8 cellular contexts compared by ENCODE assay signal in the genomic region with DNA sequence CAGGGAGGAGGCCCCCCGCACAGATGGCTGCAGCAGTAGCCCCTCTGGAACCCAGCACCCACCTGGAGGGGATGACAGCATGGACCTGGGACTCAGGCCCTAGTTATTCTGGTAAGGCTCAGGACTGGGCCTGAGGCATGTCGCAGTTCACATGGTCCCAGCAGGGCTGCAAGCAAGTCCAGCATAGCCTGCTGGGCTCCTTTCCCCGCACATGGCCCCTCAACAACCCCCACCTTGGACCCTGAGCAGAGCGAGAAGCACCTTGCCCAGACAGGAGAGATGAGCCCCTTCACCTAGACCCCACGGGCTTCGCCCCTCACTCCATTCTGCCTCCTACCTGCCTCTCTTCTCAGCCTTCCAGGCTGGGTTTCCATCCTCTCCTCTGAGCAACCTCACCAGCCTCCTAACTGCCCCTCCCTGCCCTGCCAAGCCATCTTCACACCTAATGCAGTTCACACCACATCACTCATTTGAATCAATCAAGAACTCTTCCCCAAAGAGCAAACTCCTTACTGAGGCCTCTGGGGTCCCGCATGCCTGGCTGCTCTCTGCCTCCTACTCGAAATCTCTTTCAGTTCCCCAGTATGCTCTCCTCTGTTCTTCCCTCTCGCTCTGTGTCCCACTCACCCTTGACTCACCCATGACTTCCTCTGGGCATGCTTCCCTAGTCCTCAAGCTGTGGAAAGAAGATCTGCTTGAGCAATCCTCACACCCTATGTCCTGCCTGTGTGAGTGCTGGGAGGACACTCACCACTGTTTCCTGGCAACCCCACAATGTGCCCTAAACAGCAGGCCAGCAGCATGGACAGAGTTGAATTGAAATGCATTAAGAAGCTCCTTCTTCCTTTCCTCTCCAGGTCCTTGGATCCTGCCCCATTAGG. TPM values are rescaled to one million over a fixed set of nuclear protein-coding genes. Genes with fewer than 3 reads are reported as not detected.
A peak's percentile ranks its signal among the peaks of the same experiment; 100 is the strongest.
DNase-seq lines count a peak whose midpoint lies in the region; FAIRE-seq and TF ChIP-seq lines count a peak whose summit lies in the region.

No MANE protein-coding gene starts in this region.

- TF ChIP-seq EP300 in H1 (IDR thresholded peaks at IDR 0.05; ENCODE audit: borderline replicate concordance in 1 of 2, low read depth in 2 of 2, low read length in 2 of 2) = no peak

- no peaks in the 10 kb centered on the region for H3K9me2 ChIP-seq in PC-9 (ENCODE audit: insufficient read depth)

- peaks cover 12% of the 10 kb centered on the region; the same call in 1 of the 2 replicates for H3F3A ChIP-seq in PC-9 (ENCODE audit: insufficient read depth, low read depth)

- no peak for TF ChIP-seq POLR2A in H1 (IDR thresholded peaks at IDR 0.05; ENCODE audit: control extremely low read depth in 1 of 2, low read depth in 2 of 2, low read length in 2 of 2)

- no peak overlapping the region for H2AK5ac ChIP-seq in H1 (ENCODE audit: low read depth, low read length)

- H3K4me3 ChIP-seq in PC-9 = no peak overlapping the region
- H3K4me3 ChIP-seq in H1 (ENCODE audit: extremely low read depth in 1 of 4, insufficient read depth in 2 of 4, low read depth in 3 of 4, low read length in 4 of 4) = no peak overlapping the region
- no peak overlapping the region for H3K4me3 ChIP-seq in Caco-2 (ENCODE audit: low read depth, low read length)

- no peak for TF ChIP-seq RAD21 in H1 (IDR thresholded peaks at IDR 0.05 in 1 of 2, conservative IDR thresholded peaks at IDR 0.05 in 1 of 2; ENCODE audit: low read depth in 2 of 2, low read length in 2 of 2)

- H2AFZ ChIP-seq in PC-9 (peak overlapping the region; percentile 68; the same call in 1 of the 2 replicates), H1 (ENCODE audit: low read length) (no peak overlapping the region)

- intact Hi-C loops in PC-9 (cut with micrococcal nuclease; ENCODE audit: unreplicated experiment) (no loop called here), Caco-2 (cut with micrococcal nuclease; ENCODE audit: unreplicated experiment) (no loop called here)

- POLR2A ChIA-PET in PC-9 (lab: Charles Lee; ENCODE audit: unreplicated experiment) = no interaction called here
- POLR2A ChIA-PET in H1 (lab: Charles Lee; ENCODE audit: partially characterized antibody) = interaction anchor here (0.8 to 1.3 kb wide), 3 partner anchors 10 to 72 kb away, joined by 3 to 4 read pairs (median 3); partner anchors contain the start of gene SMPDL3B
- POLR2A ChIA-PET in Caco-2 (lab: Charles Lee) = no interaction called here

- H2BK20ac ChIP-seq in H1 (ENCODE audit: low read length) = no peak overlapping the region

- H4K5ac ChIP-seq in H1 (ENCODE audit: insufficient read length, low read depth, low read length) = no peak overlapping the region

- WGBS in H1 (ENCODE audit: extremely low coverage in 1 of 2, insufficient coverage in 1 of 2, insufficient read length in 1 of 2, insufficient replicate concordance in 2 of 2, low coverage in 1 of 2, low lambda C conversion rate in 2 of 2, missing lambda C conversion rate in 1 of 2), 2 experiments = 89% methylated on average over 9 of the region's 9 CpGs; no CpG with 5 or more reads in 1 of the 2 experiments

- DNase-seq in T-helper 1 cell (no peak), PC-9 (peak; percentile 75 to 92), H1 (ENCODE audit: low read depth in 1 of 2, low spot score in 2 of 2) (no peak), mucosa of gallbladder (ENCODE audit: low spot score) (peak; percentile 63), Caco-2 (no peak), COLO668 (lab: John Stamatoyannopoulos, UW; ENCODE audit: unreplicated experiment) (no peak), NCI-H1105 (lab: John Stamatoyannopoulos, UW) (no peak)

- H3K4me1 ChIP-seq in PC-9 (replicated peaks; ENCODE audit: insufficient read depth) (peaks cover 25% of the 10 kb centered on the region), H1 (replicated peaks in 1 of 4; ENCODE audit: control insufficient read depth in 3 of 4, insufficient read depth in 4 of 4, low read length in 3 of 4) (no peaks in the 10 kb centered on the region; a peak in 1 of 7 replicates), Caco-2 (no peaks in the 10 kb centered on the region)

- H3K27me3 Mint-ChIP-seq in T-helper 1 cell treated with Interleukin-12 subunit alpha and Interleukin-12 subunit beta and Interleukin-4 antibody, amounts not matched to agents 30 μg/mL and 1 μg/mL, for 36 hours (ENCODE audit: low read depth) = no peaks in the 10 kb centered on the region
- H3K27me3 Mint-ChIP-seq in Caco-2 (ENCODE audit: insufficient read depth, unreplicated experiment) = no peaks in the 10 kb centered on the region

- no peak overlapping the region for H4K91ac ChIP-seq in H1 (replicated peaks; ENCODE audit: insufficient read length, low read length)

- no peak overlapping the region for H3K4me3 Mint-ChIP-seq in T-helper 1 cell treated with Interleukin-12 subunit alpha and Interleukin-12 subunit beta and Interleukin-4 antibody, amounts not matched to agents 30 μg/mL and 1 μg/mL, for 36 hours
- no peak overlapping the region for H3K4me3 Mint-ChIP-seq in Caco-2 (ENCODE audit: unreplicated experiment)

- H3K79me2 ChIP-seq in PC-9 (ENCODE audit: low read depth) (no peaks in the 10 kb centered on the region), H1 (ENCODE audit: control insufficient read depth in 1 of 2, insufficient read depth in 2 of 2, low read length in 2 of 2) (no peaks in the 10 kb centered on the region)

- H3K36me3 Mint-ChIP-seq in T-helper 1 cell treated with Interleukin-12 subunit alpha and Interleukin-12 subunit beta and Interleukin-4 antibody, amounts not matched to agents 30 μg/mL and 1 μg/mL, for 36 hours (ENCODE audit: low read depth) = no peaks in the 10 kb centered on the region
- H3K36me3 Mint-ChIP-seq in Caco-2 (ENCODE audit: insufficient read depth, unreplicated experiment) = no peaks in the 10 kb centered on the region

- CTCF ChIA-PET in PC-9 (lab: Charles Lee) = no interaction called here
- CTCF ChIA-PET in H1 (lab: Charles Lee; ENCODE audit: partially characterized antibody) = no interaction called here
- CTCF ChIA-PET in Caco-2 (lab: Charles Lee) = no interaction called here

- H3K23ac ChIP-seq in H1 (ENCODE audit: insufficient read length) = no peak overlapping the region

- FAIRE-seq in H1 (lab: Jason Lieb, UNC) = no peak

- no peak overlapping the region for H2BK15ac ChIP-seq in H1 (ENCODE audit: low read length)

- no peaks in the 10 kb centered on the region for H3K27me3 ChIP-seq in PC-9 (ENCODE audit: insufficient read depth, low read depth)
- H3K27me3 ChIP-seq in H1 (replicated peaks in 1 of 4; ENCODE audit: control insufficient read depth in 3 of 4, extremely low read depth in 1 of 4, insufficient read depth in 3 of 4, low read length in 3 of 4) = no peaks in the 10 kb centered on the region
- H3K27me3 ChIP-seq in Caco-2 (replicated peaks; ENCODE audit: control insufficient read depth, insufficient read depth, low read length) = no peaks in the 10 kb centered on the region

- no peak overlapping the region for H2BK5ac ChIP-seq in H1 (ENCODE audit: low read depth, low read length)

- no peak for TF ChIP-seq CTCF in PC-9 (conservative IDR thresholded peaks at IDR 0.05)
- TF ChIP-seq CTCF in H1 (IDR thresholded peaks at IDR 0.05; ENCODE audit: control extremely low read depth in 1 of 3, insufficient read depth in 1 of 3, low read depth in 1 of 3, low read length in 3 of 3) = no peak
- TF ChIP-seq CTCF in Caco-2 (IDR thresholded peaks at IDR 0.05; ENCODE audit: insufficient read depth in 1 of 2, low read depth in 1 of 2, low read length in 1 of 2, severe bottlenecking in 1 of 2, unreplicated experiment in 1 of 2) = no peak

- H3K4me1 Mint-ChIP-seq in T-helper 1 cell treated with Interleukin-12 subunit alpha and Interleukin-12 subunit beta and Interleukin-4 antibody, amounts not matched to agents 30 μg/mL and 1 μg/mL, for 36 hours (ENCODE audit: low read depth) = peaks cover 38% of the 10 kb centered on the region
- peaks cover 6% of the 10 kb centered on the region for H3K4me1 Mint-ChIP-seq in Caco-2 (ENCODE audit: low read depth, unreplicated experiment)

- peak overlapping the region; percentile 11; the same call in 1 of the 2 replicates for H4K8ac ChIP-seq in H1 (ENCODE audit: extremely low read depth, insufficient read depth, low read length)

- H2BK120ac ChIP-seq in H1 (replicated peaks; ENCODE audit: low read depth, low read length) = no peak overlapping the region

- H3K4me2 ChIP-seq in PC-9 (peak overlapping the region; percentile 52), H1 (ENCODE audit: insufficient read depth in 1 of 2, low read depth in 2 of 2, low read length in 2 of 2) (no peak overlapping the region)

- no peak overlapping the region for H3K18ac ChIP-seq in H1 (ENCODE audit: extremely low read depth, low read length)

- H3K9me3 Mint-ChIP-seq in T-helper 1 cell treated with Interleukin-12 subunit alpha and Interleukin-12 subunit beta and Interleukin-4 antibody, amounts not matched to agents 30 μg/mL and 1 μg/mL, for 36 hours = no peaks in the 10 kb centered on the region
- H3K9me3 Mint-ChIP-seq in Caco-2 (ENCODE audit: unreplicated experiment) = no peaks in the 10 kb centered on the region

- H3K27ac Mint-ChIP-seq in T-helper 1 cell treated with Interleukin-12 subunit alpha and Interleukin-12 subunit beta and Interleukin-4 antibody, amounts not matched to agents 30 μg/mL and 1 μg/mL, for 36 hours = peak overlapping the region; percentile 79
- no peak overlapping the region for H3K27ac Mint-ChIP-seq in Caco-2 (ENCODE audit: unreplicated experiment)

- no peak overlapping the region for H3K9ac ChIP-seq in H1 (replicated peaks in 1 of 4; ENCODE audit: extremely low read depth in 1 of 4, low read depth in 3 of 4, low read length in 3 of 4)

- H3K79me1 ChIP-seq in H1 (ENCODE audit: low read depth, low read length) = no peaks in the 10 kb centered on the region

- no peaks in the 10 kb centered on the region for H3K23me2 ChIP-seq in H1 (ENCODE audit: low read depth, low read length)

- H4K20me1 ChIP-seq in PC-9 (ENCODE audit: insufficient read depth) (no peaks in the 10 kb centered on the region), H1 (replicated peaks in 1 of 2; ENCODE audit: control insufficient read depth in 1 of 2, insufficient read depth in 2 of 2, low read length in 2 of 2) (no peaks in the 10 kb centered on the region)

- no peak overlapping the region for H3K14ac ChIP-seq in H1 (ENCODE audit: insufficient read length)

- no peak overlapping the region for H2BK12ac ChIP-seq in H1 (ENCODE audit: low read depth, low read length)

- no peaks in the 10 kb centered on the region for H3K36me3 ChIP-seq in PC-9 (ENCODE audit: low read depth)
- no peaks in the 10 kb centered on the region for H3K36me3 ChIP-seq in H1 (ENCODE audit: control insufficient read depth in 2 of 4, insufficient read depth in 4 of 4, low read length in 3 of 4)
- H3K36me3 ChIP-seq in Caco-2 (ENCODE audit: control insufficient read depth, insufficient read depth, low read length) = no peaks in the 10 kb centered on the region

- peak overlapping the region; percentile 61 for H3K27ac ChIP-seq in PC-9
- no peak overlapping the region for H3K27ac ChIP-seq in H1 (ENCODE audit: low read depth, low read length)

- H3K9me3 ChIP-seq in PC-9 (ENCODE audit: insufficient read depth, low read depth) (no peaks in the 10 kb centered on the region), H1 (ENCODE audit: insufficient read depth in 2 of 2, low read depth in 1 of 2, low read length in 1 of 2) (no peaks in the 10 kb centered on the region), Caco-2 (no peaks in the 10 kb centered on the region)

- BruUV-seq in PC-9 (replicated peaks; lab: Mats Ljungman, UMichigan) (no TSS peak), Caco-2 (replicated peaks; lab: Mats Ljungman, UMichigan) (no TSS peak)

- no peak overlapping the region for H3K56ac ChIP-seq in H1 (replicated peaks; ENCODE audit: insufficient read length, low read depth, low read length)

- H3K4ac ChIP-seq in H1 (replicated peaks; ENCODE audit: insufficient read length, low read depth, low read length) = no peak overlapping the region

RNA-seq across cellular contexts. Expression of gene THEMIS2, which starts 9.4 kb away (rescaled TPM):
- total RNA-seq in PC-9 (2021) (3.1 and 10.7 TPM in 2 replicates), mucosa of gallbladder (18.3 TPM), Caco-2 (2022) (0.51 and 0.59 TPM in 2 replicates)
- total RNA-seq in H1 (2021; fragmentation: NEBNext Ultra II Directional; extraction: Animal tissue kit (Norgen Biotek cat#: 25700)) = 12.4 and 17.3 TPM in 2 replicates
- 27.5 and 28.0 TPM in 2 replicates for polyA plus RNA-seq in H1 (2011; rRNA removed)
- polyA plus RNA-seq in H1 (2011; cell fraction: cytosol; rRNA removed) = 19.1 TPM
- polyA plus RNA-seq in H1 (2011; cell fraction: nucleus; rRNA removed) = 31.7 TPM
- 14.7 to 17.5 TPM (median 16.2 TPM) in 4 replicates for polyA plus RNA-seq in H1 (2012, experiment 1 of 2)
- polyA plus RNA-seq in H1 (2012, experiment 2 of 2) = 15.4 TPM
- 10.5 TPM for polyA plus RNA-seq in H1 (2013, experiment 1 of 2)
- polyA plus RNA-seq in H1 (2013, experiment 2 of 2) = 9.7 TPM
- polyA minus RNA-seq in H1 (2011; rRNA and poly(A)+ RNA removed) = 14.7 and 18.4 TPM in 2 replicates
- polyA minus RNA-seq in H1 (2011; cell fraction: cytosol; rRNA and poly(A)+ RNA removed) = 11.0 TPM
- 19.5 TPM for polyA minus RNA-seq in H1 (2011; cell fraction: nucleus; rRNA and poly(A)+ RNA removed)

RNA-seq across cellular contexts. Expression of gene PPP1R8, which starts 32.3 kb away (rescaled TPM):
- total RNA-seq in PC-9 (2021) = 29.2 and 38.4 TPM in 2 replicates
- total RNA-seq in H1 (2021; fragmentation: NEBNext Ultra II Directional; extraction: Animal tissue kit (Norgen Biotek cat#: 25700)) = 50.5 and 51.8 TPM in 2 replicates
- polyA plus RNA-seq in H1 (2011; rRNA removed) = 33.4 and 37.1 TPM in 2 replicates
- polyA plus RNA-seq in H1 (2011; cell fraction: cytosol; rRNA removed) = 39.9 TPM
- polyA plus RNA-seq in H1 (2011; cell fraction: nucleus; rRNA removed) = 45.2 TPM
- 39.6 to 51.1 TPM (median 46.2 TPM) in 4 replicates for polyA plus RNA-seq in H1 (2012, experiment 1 of 2)
- polyA plus RNA-seq in H1 (2012, experiment 2 of 2) = 5.8 TPM
- 35.6 TPM for polyA plus RNA-seq in H1 (2013, experiment 1 of 2)
- 35.2 TPM for polyA plus RNA-seq in H1 (2013, experiment 2 of 2)
- polyA minus RNA-seq in H1 (2011; rRNA and poly(A)+ RNA removed) = 52.6 and 54.8 TPM in 2 replicates
- 35.9 TPM for polyA minus RNA-seq in H1 (2011; cell fraction: cytosol; rRNA and poly(A)+ RNA removed)
- 22.1 TPM for polyA minus RNA-seq in H1 (2011; cell fraction: nucleus; rRNA and poly(A)+ RNA removed)
- total RNA-seq in mucosa of gallbladder = 36.5 TPM
- 37.2 and 40.6 TPM in 2 replicates for total RNA-seq in Caco-2 (2022)

RNA-seq across cellular contexts. Expression of gene RPA2, which starts 51.5 kb away (rescaled TPM):
- 21.1 and 29.1 TPM in 2 replicates for total RNA-seq in PC-9 (2021)
- total RNA-seq in H1 (2021; fragmentation: NEBNext Ultra II Directional; extraction: Animal tissue kit (Norgen Biotek cat#: 25700)) = 53.4 TPM in 2 replicates
- 35.7 and 56.3 TPM in 2 replicates for polyA plus RNA-seq in H1 (2011; rRNA removed)
- polyA plus RNA-seq in H1 (2011; cell fraction: cytosol; rRNA removed) = 61.4 TPM
- polyA plus RNA-seq in H1 (2011; cell fraction: nucleus; rRNA removed) = 88.9 TPM
- polyA plus RNA-seq in H1 (2012, experiment 1 of 2) = 61.5 to 86.3 TPM (median 65.9 TPM) in 4 replicates
- 28.7 TPM for polyA plus RNA-seq in H1 (2012, experiment 2 of 2)
- polyA plus RNA-seq in H1 (2013, experiment 1 of 2) = 38.9 TPM
- 40.2 TPM for polyA plus RNA-seq in H1 (2013, experiment 2 of 2)
- polyA minus RNA-seq in H1 (2011; rRNA and poly(A)+ RNA removed) = 24.2 and 40.5 TPM in 2 replicates
- polyA minus RNA-seq in H1 (2011; cell fraction: cytosol; rRNA and poly(A)+ RNA removed) = 19.8 TPM
- 23.7 TPM for polyA minus RNA-seq in H1 (2011; cell fraction: nucleus; rRNA and poly(A)+ RNA removed)
- 25.6 TPM for total RNA-seq in mucosa of gallbladder
- 56.1 and 71.0 TPM in 2 replicates for total RNA-seq in Caco-2 (2022)

Comparison
In these comparisons a context has a peak if more than half of its experiments do, and no peak if none do; other contexts are left out.
1. DNase-seq: peak in PC-9 (2 of 2) and mucosa of gallbladder (single experiment); none in T-helper 1 cell (0 of 5), H1 (0 of 2), Caco-2 (0 of 2), COLO668 (single experiment) and NCI-H1105 (single experiment).